22 cellular contexts compared by ENCODE assay signal in genomic region chr15:94242257-94242656, GRCh38. TPM values are rescaled to one million over a fixed set of nuclear protein-coding genes. Genes with fewer than 3 reads are reported as not detected.
DNase-seq lines count a peak whose midpoint lies in the region; ATAC-seq and TF ChIP-seq lines count a peak whose summit lies in the region.
"Had no signal": no experiment of that assay in that cellular context is flagged by ENCODE, and none has a peak within 500 bp of the region (broad histone marks: within the 10 kb centered on the region; RNA-seq: fewer than 3 reads in every experiment).

No MANE protein-coding gene starts in this region.

- H3K56ac ChIP-seq in IMR-90 (ENCODE audit: extremely low read depth, insufficient read depth, low read length): no peak overlapping the region

- no peak overlapping the region for H4K8ac ChIP-seq in IMR-90 (ENCODE audit: low read depth in 2 of 2, low read length in 2 of 2)

- H2BK20ac ChIP-seq in IMR-90 (ENCODE audit: low read depth, low read length): no peak overlapping the region

- H3K27ac ChIP-seq in IMR-90 (ENCODE audit: insufficient read depth, low read length) (no peak overlapping the region), OCI-LY7 (ENCODE audit: low read depth, low read length, poor library complexity, severe bottlenecking) (peak overlapping the region; percentile 18), caudate nucleus (ENCODE audit: low read depth, low read length) (peak overlapping the region; percentile 21), neutrophil (peak overlapping the region; percentile 43), right atrium auricular region (no peak overlapping the region)
- H3K27ac ChIP-seq: A549, SJSA1 had no signal

- intact Hi-C loops in IMR-90 (cut with micrococcal nuclease) (no loop called here), OCI-LY7 (cut with micrococcal nuclease; ENCODE audit: unreplicated experiment) (no loop called here)

- H3K36me3 ChIP-seq in IMR-90 (ENCODE audit: control insufficient read depth, insufficient read depth, low read length) (no peaks in the 10 kb centered on the region), OCI-LY7 (ENCODE audit: insufficient read depth, low read length) (peaks cover 26% of the 10 kb centered on the region), neutrophil (peaks cover 23% of the 10 kb centered on the region), right atrium auricular region (no peaks in the 10 kb centered on the region)
- H3K36me3 ChIP-seq: BE2C, SJSA1 had no signal

- H3K79me2 ChIP-seq in OCI-LY7 (ENCODE audit: insufficient read depth, low read depth, low read length): peaks cover 77% of the 10 kb centered on the region

- no peaks in the 10 kb centered on the region for H3K9me2 ChIP-seq in OCI-LY7 (ENCODE audit: insufficient read depth, low read length)

- POLR2A ChIA-PET in IMR-90 (lab: Charles Lee; ENCODE audit: unreplicated experiment) (no interaction called here), OCI-LY7 (lab: Charles Lee) (interaction anchor here (4.5 kb wide), 1 partner anchor 12 kb away, joined by 31 read pairs; the partner anchor contains the start of gene MCTP2)

- TF ChIP-seq POLR2A in IMR-90 (IDR thresholded peaks at IDR 0.05; ENCODE audit: low read depth, low read length): no peak

- no peak overlapping the region; the same call in 1 of the 2 replicates for H3K14ac ChIP-seq in IMR-90 (replicated peaks; ENCODE audit: low read depth, low read length)

- no peak overlapping the region for H3K4me2 ChIP-seq in IMR-90 (ENCODE audit: low read depth, low read length)
- H3K4me2 ChIP-seq in OCI-LY7 (ENCODE audit: low read length): no peak overlapping the region
- H3K4me2 ChIP-seq: A549 had no signal

- no peak for TF ChIP-seq RAD21 in IMR-90 (IDR thresholded peaks at IDR 0.05; ENCODE audit: low read length)

- H2AFZ ChIP-seq in IMR-90 (replicated peaks; ENCODE audit: low read length, poor library complexity) (no peak overlapping the region), OCI-LY7 (ENCODE audit: low read length) (no peak overlapping the region)

- H3K4me3 ChIP-seq in IMR-90 (ENCODE audit: insufficient read depth, low read depth, low read length) (no peak overlapping the region), OCI-LY7 (ENCODE audit: low read depth, low read length, poor library complexity, severe bottlenecking) (no peak overlapping the region), neutrophil (ENCODE audit: low read depth in 1 of 2, low read length in 1 of 2) (no peak overlapping the region), right atrium auricular region (no peak overlapping the region)
- H3K4me3 ChIP-seq: A549, SJSA1 had no signal

- no peak overlapping the region for H3K4ac ChIP-seq in IMR-90 (ENCODE audit: low read depth, low read length)

- no peak overlapping the region for H4K91ac ChIP-seq in IMR-90 (ENCODE audit: insufficient read depth, low read depth, low read length)

- no peak overlapping the region for H3K9ac ChIP-seq in IMR-90 (ENCODE audit: low read depth, low read length)

- H2BK120ac ChIP-seq in IMR-90 (ENCODE audit: low read depth, low read length): no peak overlapping the region

- no peaks in the 10 kb centered on the region for H3K9me3 ChIP-seq in IMR-90 (ENCODE audit: control insufficient read depth, insufficient read depth, low read length)
- H3K9me3 ChIP-seq in OCI-LY7 (ENCODE audit: low read length): no peaks in the 10 kb centered on the region
- H3K9me3 ChIP-seq in neutrophil: no peaks in the 10 kb centered on the region
- H3K9me3 ChIP-seq in right atrium auricular region: no peaks in the 10 kb centered on the region
- H3K9me3 ChIP-seq: BE2C, SJSA1 had no signal

- H3K9me1 ChIP-seq in IMR-90 (ENCODE audit: insufficient read depth, low read length): no peaks in the 10 kb centered on the region

- peak overlapping the region; percentile 33 for H2BK5ac ChIP-seq in IMR-90 (ENCODE audit: low read depth, low read length, poor library complexity, severe bottlenecking)

- TF ChIP-seq CTCF in IMR-90 (conservative IDR thresholded peaks at IDR 0.05; ENCODE audit: low read depth, low read length): no peak
- no peak for TF ChIP-seq CTCF in OCI-LY7 (conservative IDR thresholded peaks at IDR 0.05; ENCODE audit: low read length)
- no peak for TF ChIP-seq CTCF in neutrophil (IDR thresholded peaks at IDR 0.05)
- no peak for TF ChIP-seq CTCF in right atrium auricular region (IDR thresholded peaks at IDR 0.05)

- no peak overlapping the region for H2AK5ac ChIP-seq in IMR-90 (ENCODE audit: low read depth, low read length)

- ATAC-seq in IMR-90 (ENCODE audit: low read depth) (no peak), GM18868 (IDR thresholded peaks at IDR 0.05; ENCODE audit: unreplicated experiment) (no peak), HG03039 (IDR thresholded peaks at IDR 0.05; ENCODE audit: unreplicated experiment) (no peak)
- ATAC-seq: A549, HepG2 had no signal

- no peak overlapping the region for H2AK9ac ChIP-seq in IMR-90 (replicated peaks; ENCODE audit: low read depth, low read length, poor library complexity)

- CTCF ChIA-PET in IMR-90 (lab: Yijun Ruan, JAX) (no interaction called here), OCI-LY7 (lab: Charles Lee; ENCODE audit: unreplicated experiment) (no interaction called here)

- peaks cover 9 to 23% of the 10 kb centered on the region in 2 experiments for H3K79me1 ChIP-seq in IMR-90 (ENCODE audit: low read depth in 1 of 2, low read length in 2 of 2)

- no peak overlapping the region for H3K18ac ChIP-seq in IMR-90 (ENCODE audit: low read depth, low read length)

- no peak overlapping the region for H3K23ac ChIP-seq in IMR-90 (ENCODE audit: low read depth, low read length)

- WGBS in IMR-90 (ENCODE audit: extremely low coverage in 2 of 2, insufficient read length in 1 of 2), 2 experiments: no CpG with 5 or more reads among the region's 2 CpGs

- BruUV-seq in IMR-90 (replicated peaks; lab: Mats Ljungman, UMichigan): no TSS peak
- BruUV-seq in OCI-LY7 (replicated peaks; lab: Mats Ljungman, UMichigan): TSS peak; percentile 5

- H3K4me1 ChIP-seq in IMR-90 (ENCODE audit: control insufficient read depth, insufficient read depth, low read length): peaks cover 2% of the 10 kb centered on the region
- peaks cover 64% of the 10 kb centered on the region for H3K4me1 ChIP-seq in OCI-LY7 (ENCODE audit: insufficient read depth, low read length, poor library complexity, severe bottlenecking)
- peaks cover 41 to 46% of the 10 kb centered on the region in 2 experiments for H3K4me1 ChIP-seq in neutrophil (ENCODE audit: control insufficient read depth in 1 of 2, insufficient read depth in 1 of 2, low read depth in 1 of 2, low read length in 1 of 2)
- H3K4me1 ChIP-seq in right atrium auricular region: no peaks in the 10 kb centered on the region
- H3K4me1 ChIP-seq: A549, SJSA1 had no signal

- no peak overlapping the region for H2BK15ac ChIP-seq in IMR-90 (ENCODE audit: low read depth, low read length)

- in situ Hi-C loops in IMR-90 (cut with MboI; ENCODE audit: low sequenced_read_pairs): no loop called here

- no peak for DNase-seq in IMR-90
- no peak for DNase-seq in OCI-LY7 (ENCODE audit: low spot score)
- DNase-seq in caudate nucleus (lab: John Stamatoyannopoulos, UW): peak in 15 of 61 donors; percentile 2 to 70 (median 11)
- DNase-seq in ecto neural progenitor cell (ENCODE audit: low spot score): no peak
- DNase-seq in right atrium auricular region (ENCODE audit: low spot score): no peak
- DNase-seq: BE2C, EL, GF-D8, KBM-7, NCI-H1105, NCI-H146, NCI-H2029, NCI-H226, NCI-H524, NCI-H82, OCI-M1 had no signal

- H4K20me1 ChIP-seq in IMR-90 (ENCODE audit: insufficient read depth, low read length) (no peaks in the 10 kb centered on the region), OCI-LY7 (ENCODE audit: insufficient read depth, low read length) (no peaks in the 10 kb centered on the region)

- dilution Hi-C loops in IMR-90 (cut with HindIII; ENCODE audit: low sequenced_read_pairs, unreplicated experiment): no loop called here

- H3K27me3 ChIP-seq in IMR-90 (ENCODE audit: control insufficient read depth, insufficient read depth, low read length) (no peaks in the 10 kb centered on the region), neutrophil (no peaks in the 10 kb centered on the region), right atrium auricular region (no peaks in the 10 kb centered on the region)
- H3K27me3 ChIP-seq: BE2C, SJSA1 had no signal

- H4K5ac ChIP-seq in IMR-90 (ENCODE audit: low read depth, low read length): no peak overlapping the region

TF ChIP-seq in IMR-90, 13 proteins besides CTCF, POLR2A, EP300 and RAD21 (continues in another document):
- TF ChIP-seq USF2 (IDR thresholded peaks at IDR 0.05; ENCODE audit: low read depth, low read length) (no peak), BHLHE40 (IDR thresholded peaks at IDR 0.05; ENCODE audit: low read depth, low read length) (no peak), SMC3 (IDR thresholded peaks at IDR 0.05; ENCODE audit: low read depth, low read length) (no peak), ELK1 (IDR thresholded peaks at IDR 0.05; ENCODE audit: borderline replicate concordance, low read depth, low read length) (no peak), MXI1 (IDR thresholded peaks at IDR 0.05; ENCODE audit: borderline replicate concordance, low read depth, low read length) (no peak), RCOR1 (IDR thresholded peaks at IDR 0.05; ENCODE audit: insufficient replicate concordance, low read length) (no peak), MAZ (IDR thresholded peaks at IDR 0.05; ENCODE audit: borderline replicate concordance, low read depth, low read length) (no peak), CHD1 (IDR thresholded peaks at IDR 0.05; ENCODE audit: low read depth, low read length) (no peak)

RNA-seq across cellular contexts. Expression of gene MCTP2, which starts 10.9 kb away (rescaled TPM):
- 8.6 and 9.9 TPM in 2 replicates for total RNA-seq in IMR-90 (2012; rRNA removed)
- 5.1 and 6.6 TPM in 2 replicates for polyA plus RNA-seq in IMR-90 (2012; rRNA removed)
- 1.4 and 2.7 TPM in 2 replicates for polyA plus RNA-seq in IMR-90 (2012; cell fraction: cytosol; rRNA removed)
- 6.9 and 16.5 TPM in 2 replicates for polyA plus RNA-seq in IMR-90 (2012; cell fraction: nucleus; rRNA removed; ENCODE audit: low replicate concordance)
- total RNA-seq in OCI-LY7 (2014; rRNA removed; shearing (Covaris generic)): 73.2 and 75.0 TPM in 2 replicates
- total RNA-seq in OCI-LY7 (2022): 90.6 and 91.6 TPM in 2 replicates
- total RNA-seq in right atrium auricular region: 1 to 10 TPM; 2.0 to 5.6 TPM
- polyA plus RNA-seq: A549 had no signal

Comparison
In these comparisons a context has a peak if more than half of its experiments do, and no peak if none do; other contexts are left out.
1. H3K27ac ChIP-seq: peak in OCI-LY7 (single experiment), caudate nucleus (single experiment) and neutrophil (single experiment); none in IMR-90 (single experiment) and right atrium auricular region (0 of 2).